In genomic region chr2:218081063-218081462, GRCh38 we compare ENCODE assay signal across 10 cellular contexts.
A peak's percentile ranks its signal among the peaks of the same experiment; 100 is the strongest.
DNase-seq lines count a peak whose midpoint lies in the region; ATAC-seq and FAIRE-seq lines count a peak whose summit lies in the region.
"Had no signal": no experiment of that assay in that cellular context is flagged by ENCODE, and none has a peak within 500 bp of the region (broad histone marks: within the 10 kb centered on the region; RNA-seq: fewer than 3 reads in every experiment).

No MANE protein-coding gene starts in this region.

- no peak overlapping the region for H3K4me3 Mint-ChIP-seq in stimulated activated memory B cell treated with anti-CD40 and anti-IgM and Interleukin-4, amounts not matched to agents 10 μg/mL and 1 μg/mL and 100 μg/mL, for 72 hours
- H3K4me3 Mint-ChIP-seq: stimulated activated naive CD8-positive, alpha-beta T cell treated with anti-CD3 and anti-CD28 coated beads, Interleukin-15, Interleukin-2, amounts not matched to agents 100 ng/mL and 50 ng/mL, for 24 hours had no signal

- no peak overlapping the region for H3K27ac Mint-ChIP-seq in stimulated activated memory B cell treated with anti-CD40 and anti-IgM and Interleukin-4, amounts not matched to agents 10 μg/mL and 1 μg/mL and 100 μg/mL, for 72 hours
- H3K27ac Mint-ChIP-seq: stimulated activated naive CD8-positive, alpha-beta T cell treated with anti-CD3 and anti-CD28 coated beads, Interleukin-15, Interleukin-2, amounts not matched to agents 100 ng/mL and 50 ng/mL, for 24 hours had no signal

- peaks cover 23% of the 10 kb centered on the region for H3K27me3 Mint-ChIP-seq in stimulated activated memory B cell treated with anti-CD40 and anti-IgM and Interleukin-4, amounts not matched to agents 10 μg/mL and 1 μg/mL and 100 μg/mL, for 72 hours

- ATAC-seq in HG02759 (IDR thresholded peaks at IDR 0.05; ENCODE audit: unreplicated experiment) (peak; percentile 96), HG03571 (IDR thresholded peaks at IDR 0.05; ENCODE audit: unreplicated experiment) (peak; percentile 93)
- peak; percentile 89 for ATAC-seq in stimulated activated memory B cell treated with anti-CD40 and anti-IgM and Interleukin-4, amounts not matched to agents 10 μg/mL and 1 μg/mL and 100 μg/mL, for 72 hours
- ATAC-seq: HepG2 had no signal

- H3K36me3 Mint-ChIP-seq in stimulated activated memory B cell treated with anti-CD40 and anti-IgM and Interleukin-4, amounts not matched to agents 10 μg/mL and 1 μg/mL and 100 μg/mL, for 72 hours = peaks cover 1% of the 10 kb centered on the region

- H3K9me3 Mint-ChIP-seq in stimulated activated memory B cell treated with anti-CD40 and anti-IgM and Interleukin-4, amounts not matched to agents 10 μg/mL and 1 μg/mL and 100 μg/mL, for 72 hours = peaks cover 4% of the 10 kb centered on the region

- FAIRE-seq in urothelium cell line (lab: Jason Lieb, UNC) = no peak
- FAIRE-seq: HepG2 had no signal

- H3K4me1 Mint-ChIP-seq in stimulated activated memory B cell treated with anti-CD40 and anti-IgM and Interleukin-4, amounts not matched to agents 10 μg/mL and 1 μg/mL and 100 μg/mL, for 72 hours = peaks cover 16% of the 10 kb centered on the region

- DNase-seq in GM19240 (ENCODE audit: insufficient read length, low spot score) = peak; percentile 57
- DNase-seq in AML-193 (lab: John Stamatoyannopoulos, UW) = no peak
- DNase-seq in urothelium cell line (ENCODE audit: low spot score) = no peak
- no peak for DNase-seq in SHP77 (lab: John Stamatoyannopoulos, UW)
- DNase-seq: NCI-H748 treated with DMSO at 0.1 percent for 48 hours had no signal
